In genomic region chr11:96001037-96001436, GRCh38 we compare ENCODE assay signal across 1 cellular context.
TF ChIP-seq lines count a peak whose summit lies in the region.

No MANE protein-coding gene starts in this region.

TF ChIP-seq in IMR-90, 13 proteins besides CTCF, POLR2A, EP300 and RAD21:
- no peak for TF ChIP-seq MAFK (IDR thresholded peaks at IDR 0.05; ENCODE audit: low read depth, low read length)
- TF ChIP-seq USF2 (IDR thresholded peaks at IDR 0.05; ENCODE audit: low read depth, low read length), result no peak
- no peak for TF ChIP-seq NFE2L2 (IDR thresholded peaks at IDR 0.05; ENCODE audit: low read depth, low read length)
- no peak for TF ChIP-seq BHLHE40 (IDR thresholded peaks at IDR 0.05; ENCODE audit: low read depth, low read length)
- TF ChIP-seq CEBPB (IDR thresholded peaks at IDR 0.05; ENCODE audit: low read depth, low read length), result peak; percentile 82
- no peak for TF ChIP-seq ELK1 (IDR thresholded peaks at IDR 0.05; ENCODE audit: borderline replicate concordance, low read depth, low read length)
- no peak for TF ChIP-seq MXI1 (IDR thresholded peaks at IDR 0.05; ENCODE audit: borderline replicate concordance, low read depth, low read length)
TF ChIP-seq in IMR-90: peak in this region for 1.
